ENCODE assay signal across 8 cellular contexts in the genomic region with DNA sequence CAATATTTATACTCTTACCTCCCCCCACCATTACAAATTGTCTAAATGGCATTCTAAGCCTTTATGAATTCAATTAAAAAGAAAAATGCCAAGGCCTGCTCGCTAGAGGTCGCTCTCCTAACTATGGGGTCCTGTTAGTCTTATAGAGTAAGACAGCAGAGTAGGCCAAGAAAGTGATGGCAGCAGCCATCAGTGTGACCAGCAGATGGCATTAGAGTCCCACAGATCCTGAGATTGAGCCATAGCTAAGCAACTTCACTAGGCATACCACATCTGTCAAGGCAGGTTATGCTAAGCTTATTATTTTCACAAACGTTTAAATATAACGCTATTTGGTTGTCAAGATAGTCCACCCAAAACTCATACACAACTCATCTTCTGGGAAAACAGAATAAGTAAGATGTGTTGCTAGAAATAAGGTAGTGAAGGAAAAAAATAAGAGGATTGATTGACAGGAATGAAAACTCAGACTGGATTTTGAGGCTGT. TPM values are rescaled to one million over a fixed set of nuclear protein-coding genes. Genes with fewer than 3 reads are reported as not detected.
DNase-seq lines count a peak whose midpoint lies in the region; ATAC-seq and TF ChIP-seq lines count a peak whose summit lies in the region.

No MANE protein-coding gene starts in this region.

- no peak overlapping the region for H3K27ac ChIP-seq in osteoblast (ENCODE audit: low read depth, low read length)
- H3K27ac ChIP-seq in tibial artery, result no peak overlapping the region

- DNase-seq in GM12865 (ENCODE audit: low read depth), result peak; percentile 95
- DNase-seq in NAMALWA (ENCODE audit: low spot score), result peak; percentile 97
- peak; percentile 74 for DNase-seq in SIG-M5 (lab: John Stamatoyannopoulos, UW)
- peak; percentile 71 for DNase-seq in activated T-helper 9 cell treated with anti-CD3 and anti-CD28 coated beads, Interleukin-2, amount 50 U/mL, for 16 hours (ENCODE audit: low read depth)
- peak; percentile 90 for DNase-seq in foreskin melanocyte
- DNase-seq in osteoblast (ENCODE audit: insufficient read length, low spot score, missing footprints), result peak; percentile 95
- peak; percentile 91 to 93 for DNase-seq in tibial artery

- no peaks in the 10 kb centered on the region for H3K4me1 ChIP-seq in osteoblast (ENCODE audit: insufficient read depth, low read length)
- H3K4me1 ChIP-seq in tibial artery, result no peaks in the 10 kb centered on the region

- ATAC-seq in HG02588 (IDR thresholded peaks at IDR 0.05; ENCODE audit: unreplicated experiment), result peak; percentile 100

- H4K20me1 ChIP-seq in osteoblast (ENCODE audit: insufficient read depth, low read length), result no peaks in the 10 kb centered on the region

- H3K36me3 ChIP-seq in osteoblast (ENCODE audit: insufficient read depth, low read length) (no peaks in the 10 kb centered on the region), tibial artery (no peaks in the 10 kb centered on the region)

- H3K4me2 ChIP-seq in osteoblast (ENCODE audit: insufficient read depth, low read length), result no peak overlapping the region

- peak; percentile 99 for TF ChIP-seq CTCF in GM12865 (IDR thresholded peaks at IDR 0.05; ENCODE audit: insufficient read depth, low read depth, low read length, missing control alignments)
- TF ChIP-seq CTCF in osteoblast (IDR thresholded peaks at IDR 0.05; ENCODE audit: extremely low read depth, low read depth, low read length), result peak; percentile 100
- peak; percentile 99 for TF ChIP-seq CTCF in tibial artery (IDR thresholded peaks at IDR 0.05)

- H3K4me3 ChIP-seq in GM12865 (ENCODE audit: low read depth, low read length) (no peak overlapping the region), osteoblast (ENCODE audit: insufficient read depth, low read length) (no peak overlapping the region), tibial artery (no peak overlapping the region)

- intact Hi-C loops in tibial artery (cut with DNase I; ENCODE audit: low total_unique reads), result loop anchor here (5.0 to 10.0 kb wide), 3 partner anchors 127 to 521 kb away; no protein-coding TSS in a partner anchor

- H3K9me3 ChIP-seq in osteoblast (ENCODE audit: low read depth, low read length) (no peaks in the 10 kb centered on the region), tibial artery (no peaks in the 10 kb centered on the region)

- H3K79me2 ChIP-seq in osteoblast (ENCODE audit: insufficient read depth, low read length), result no peaks in the 10 kb centered on the region

- no peak overlapping the region for H2AFZ ChIP-seq in osteoblast (ENCODE audit: low read length)

- H3K27me3 ChIP-seq in osteoblast (ENCODE audit: insufficient read depth, low read length), result peaks cover 2% of the 10 kb centered on the region
- H3K27me3 ChIP-seq in tibial artery, result no peaks in the 10 kb centered on the region

RNA-seq across cellular contexts. Expression of gene SCAF8, which starts 57.6 kb away (rescaled TPM):
- 36.2 and 40.5 TPM in 2 replicates for total RNA-seq in osteoblast
